ENCODE assay signal across 22 cellular contexts in the genomic region with DNA sequence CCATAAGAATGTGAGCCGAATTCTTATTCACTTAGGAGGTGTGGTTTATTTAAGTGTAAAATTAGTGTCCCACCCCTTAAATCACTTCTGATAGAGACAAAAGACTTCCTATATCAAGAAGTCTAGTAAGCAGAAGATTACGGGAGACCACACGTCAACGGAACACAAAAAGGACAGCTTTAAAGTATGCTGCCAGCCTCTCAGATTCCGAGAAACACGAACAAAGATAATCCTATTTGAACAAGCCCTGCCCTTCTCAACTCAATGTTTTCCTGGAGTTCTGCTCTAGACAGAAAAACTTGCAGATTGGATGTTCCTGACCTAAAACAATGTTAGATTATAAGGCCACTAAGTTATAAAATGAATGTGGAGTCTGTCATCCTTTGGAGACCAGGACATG. TPM values are rescaled to one million over a fixed set of nuclear protein-coding genes. Genes with fewer than 3 reads are reported as not detected.
DNase-seq lines count a peak whose midpoint lies in the region; ATAC-seq, FAIRE-seq and TF ChIP-seq lines count a peak whose summit lies in the region.
"Had no signal": no experiment of that assay in that cellular context is flagged by ENCODE, and none has a peak within 500 bp of the region (broad histone marks: within the 10 kb centered on the region; RNA-seq: fewer than 3 reads in every experiment).

No MANE protein-coding gene starts in this region.

- H3K4me3 ChIP-seq in K562 (no peak overlapping the region), skeletal muscle tissue (ENCODE audit: low read length in 3 of 3) (no peak overlapping the region)
- H3K4me3 ChIP-seq: cardiac muscle cell, heart right ventricle, sigmoid colon had no signal

- no peaks in the 10 kb centered on the region for H3K9me3 Mint-ChIP-seq in mesothelial cell of epicardium
- H3K9me3 Mint-ChIP-seq: activated T-cell treated with anti-CD3 and anti-CD28 coated beads, Interleukin-2, amount 50 U/mL, for 24 hours; CD14-positive monocyte; dendritic cell treated with granulocyte-macrophage colony-stimulating factor and Interleukin-4, amounts not matched to agents 40 ng/mL and 50 ng/mL, for 4 days had no signal

- no peak overlapping the region for H3K4me3 Mint-ChIP-seq in mesothelial cell of epicardium
- H3K4me3 Mint-ChIP-seq: activated T-cell treated with anti-CD3 and anti-CD28 coated beads, Interleukin-2, amount 50 U/mL, for 24 hours; CD14-positive monocyte; dendritic cell treated with granulocyte-macrophage colony-stimulating factor and Interleukin-4, amounts not matched to agents 40 ng/mL and 50 ng/mL, for 4 days had no signal

- BruUV-seq in K562 (replicated peaks; lab: Mats Ljungman, UMichigan): no TSS peak

- POLR2A ChIA-PET in K562 (lab: Yijun Ruan, JAX): interaction anchor here (0.6 to 1.5 kb wide), 5 partner anchors 8 to 923 kb away, joined by 3 to 5 read pairs (median 4); no protein-coding TSS in a partner anchor

- H3K4me1 Mint-ChIP-seq in mesothelial cell of epicardium: peaks cover 16% of the 10 kb centered on the region

- H4K20me1 ChIP-seq in K562 (replicated peaks; ENCODE audit: control insufficient read depth, insufficient read depth, low read length): no peaks in the 10 kb centered on the region

- H3K36me3 Mint-ChIP-seq in mesothelial cell of epicardium: no peaks in the 10 kb centered on the region
- H3K36me3 Mint-ChIP-seq: CD14-positive monocyte had no signal

- TF ChIP-seq POLR2A in H54 (IDR thresholded peaks at IDR 0.05; ENCODE audit: low read depth, low read length): no peak
- no peak for TF ChIP-seq POLR2A in K562 (conservative IDR thresholded peaks at IDR 0.05)

- H3K4me2 ChIP-seq in K562 (ENCODE audit: insufficient read depth, low read length): no peak overlapping the region; the same call in 1 of the 2 replicates
- H3K4me2 ChIP-seq: KMS-11 had no signal

- H3K9ac ChIP-seq in K562 (ENCODE audit: insufficient read depth in 1 of 2, low read depth in 2 of 2, low read length in 2 of 2) (no peak overlapping the region), skeletal muscle tissue (ENCODE audit: low read depth in 1 of 3, low read length in 3 of 3) (no peak overlapping the region)
- H3K9ac ChIP-seq: KMS-11 had no signal

- CTCF ChIA-PET in K562 (lab: Yijun Ruan, JAX; ENCODE audit: low intra/inter-chr PET ratio): no interaction called here

- WGBS in K562 (ENCODE audit: insufficient coverage, low coverage, missing lambda C conversion rate): 14% methylated on average over 6 of the region's 6 CpGs

- ATAC-seq in K562 (no peak), GM19397 (IDR thresholded peaks at IDR 0.05; ENCODE audit: unreplicated experiment) (no peak), HG03108 (IDR thresholded peaks at IDR 0.05; ENCODE audit: unreplicated experiment) (no peak)
- ATAC-seq: heart right ventricle had no signal

- peak overlapping the region; percentile 32 for H3K27ac Mint-ChIP-seq in mesothelial cell of epicardium
- H3K27ac Mint-ChIP-seq: activated T-cell treated with anti-CD3 and anti-CD28 coated beads, Interleukin-2, amount 50 U/mL, for 24 hours; CD14-positive monocyte had no signal

- in situ Hi-C loops in K562 (cut with MboI): no loop called here

- TF ChIP-seq EP300 in K562 (IDR thresholded peaks at IDR 0.05; ENCODE audit: low read length): no peak

- H3K36me3 ChIP-seq in K562 (ENCODE audit: control insufficient read depth, insufficient read depth, low read length) (no peaks in the 10 kb centered on the region), skeletal muscle tissue (ENCODE audit: control insufficient read depth in 3 of 3, insufficient read depth in 3 of 3, low read length in 3 of 3) (no peaks in the 10 kb centered on the region)
- H3K36me3 ChIP-seq: cardiac muscle cell, heart right ventricle, sigmoid colon had no signal

- H3K9me3 ChIP-seq in K562 (replicated peaks; ENCODE audit: control insufficient read depth, insufficient read depth, low read depth, low read length) (no peaks in the 10 kb centered on the region), skeletal muscle tissue (ENCODE audit: control insufficient read depth in 3 of 3, low read length in 3 of 3) (no peaks in the 10 kb centered on the region)
- H3K9me3 ChIP-seq: heart right ventricle, sigmoid colon had no signal

- TF ChIP-seq CTCF in K562 (IDR thresholded peaks at IDR 0.05 in 2 of 3, conservative IDR thresholded peaks at IDR 0.05 in 1 of 3; ENCODE audit: insufficient read depth in 2 of 3, low read depth in 1 of 3, low read length in 3 of 3): no peak
- no peak for TF ChIP-seq CTCF in mesothelial cell of epicardium (IDR thresholded peaks at IDR 0.05; ENCODE audit: unreplicated experiment)

- H3K4me1 ChIP-seq in K562 (replicated peaks in 1 of 2; ENCODE audit: control insufficient read depth in 2 of 2, insufficient read depth in 2 of 2, low read length in 2 of 2): peaks cover 26 to 35% of the 10 kb centered on the region in 2 experiments
- H3K4me1 ChIP-seq in skeletal muscle tissue (ENCODE audit: control insufficient read depth in 3 of 3, insufficient read depth in 3 of 3, low read length in 3 of 3): peaks cover 10 to 37% (median 14%) of the 10 kb centered on the region in 3 donors

- no peaks in the 10 kb centered on the region for H3K27me3 Mint-ChIP-seq in mesothelial cell of epicardium (ENCODE audit: low read depth)
- H3K27me3 Mint-ChIP-seq: dendritic cell treated with granulocyte-macrophage colony-stimulating factor and Interleukin-4, amounts not matched to agents 40 ng/mL and 50 ng/mL, for 4 days had no signal

- peak; percentile 64 for FAIRE-seq in H54 (lab: Jason Lieb, UNC)
- FAIRE-seq in K562 (lab: Jason Lieb, UNC): no peak
- FAIRE-seq: endometrium had no signal

- H2AFZ ChIP-seq in K562 (ENCODE audit: low read depth, low read length): peak overlapping the region; percentile 73

- H3K27ac ChIP-seq in K562 (ENCODE audit: extremely low read depth, low read depth, low read length): peak overlapping the region; percentile 24; the same call in 1 of the 3 replicates
- H3K27ac ChIP-seq in skeletal muscle tissue (ENCODE audit: low read depth, low read length): peak overlapping the region; percentile 93
- H3K27ac ChIP-seq: cardiac muscle cell, heart right ventricle, KMS-11, sigmoid colon had no signal

- no peaks in the 10 kb centered on the region for H3K27me3 ChIP-seq in K562 (ENCODE audit: control insufficient read depth in 2 of 2, insufficient read depth in 2 of 2, low read length in 2 of 2)
- no peaks in the 10 kb centered on the region for H3K27me3 ChIP-seq in skeletal muscle tissue (ENCODE audit: control insufficient read depth in 3 of 3, insufficient read depth in 3 of 3, low read length in 3 of 3)
- H3K27me3 ChIP-seq: cardiac muscle cell, heart right ventricle, sigmoid colon had no signal

- H3K9me1 ChIP-seq in K562 (ENCODE audit: control insufficient read depth, insufficient read depth, low read length): no peaks in the 10 kb centered on the region

- no peak for DNase-seq in H54 (ENCODE audit: insufficient read length, low spot score)
- peak in 2 of 4 experiments; percentile 32 to 49 for DNase-seq in K562 (ENCODE audit: extremely low read depth in 1 of 4, low spot score in 3 of 4)
- no peak for DNase-seq in mesothelial cell of epicardium (ENCODE audit: low spot score in 2 of 2, unreplicated experiment in 2 of 2)
- no peak for DNase-seq in SIG-M5 (lab: John Stamatoyannopoulos, UW)
- no peak for DNase-seq in anterior cingulate cortex (lab: John Stamatoyannopoulos, UW)
- DNase-seq: activated naive CD4-positive, alpha-beta T cell treated with Interleukin-2 at 50 U/mL for 16 hours; activated T-cell treated with anti-CD3 and anti-CD28 coated beads, Interleukin-2, amount 50 U/mL, for 24 hours; amniotic stem cell; H7; heart right ventricle; NCI-H146; NCI-H2171; NCI-H524; sigmoid colon had no signal

- TF ChIP-seq RAD21 in K562 (CRISPR knock-in tag; conservative IDR thresholded peaks at IDR 0.05 in 1 of 2, IDR thresholded peaks at IDR 0.05 in 1 of 2): no peak

- no peaks in the 10 kb centered on the region for H3K79me2 ChIP-seq in K562 (ENCODE audit: control insufficient read depth, insufficient read depth, low read length)

- intact Hi-C loops in K562 (cut with micrococcal nuclease): no loop called here

TF ChIP-seq in K562, 482 proteins besides CTCF, POLR2A, EP300 and RAD21 (continues in another document):
- TF ChIP-seq MEIS2 (IDR thresholded peaks at IDR 0.05; ENCODE audit: partially characterized antibody) (peak; percentile 5), SMARCB1 (IDR thresholded peaks at IDR 0.05; ENCODE audit: insufficient read length, low read depth) (peak; percentile 30), HNRNPLL (IDR thresholded peaks at IDR 0.05; ENCODE audit: low read depth, low read length, poor library complexity, severe bottlenecking) (no peak), ZNF695 (CRISPR knock-in tag; IDR thresholded peaks at IDR 0.05) (no peak), ZC3H8 (IDR thresholded peaks at IDR 0.05) (no peak), MAFK (IDR thresholded peaks at IDR 0.05; ENCODE audit: low read length) (no peak)

RNA-seq across cellular contexts. Expression of a gene that starts 4.9 kb away (rescaled TPM):
- total RNA-seq in K562 (2011; cell fraction: chromatin; rRNA removed; ENCODE audit: low replicate concordance): 30.9 and 44.2 TPM in 2 replicates
- 20.8 and 26.5 TPM in 2 replicates for total RNA-seq in K562 (2011; cell fraction: nucleolus; rRNA removed)
- total RNA-seq in K562 (2011; cell fraction: nucleoplasm; rRNA removed): 30.3 and 33.3 TPM in 2 replicates
- 19.1 and 20.9 TPM in 2 replicates for total RNA-seq in K562 (2014; rRNA removed)
- total RNA-seq in K562 (2014; rRNA removed; fragmentation: Illumina TruSeq; extraction: Trizol): 20.3 and 21.2 TPM in 2 replicates
- 26.1 and 27.7 TPM in 2 replicates for total RNA-seq in K562 (2015; rRNA removed; fragmentation: Illumina TruSeq; extraction: Trizol)
- total RNA-seq in K562 (2021): 21.3 and 23.7 TPM in 2 replicates
- polyA plus RNA-seq in K562 (2011; rRNA removed): 85.6 and 88.8 TPM in 2 replicates
- 25.8 and 40.7 TPM in 2 replicates for polyA plus RNA-seq in K562 (2011; cell fraction: cytosol; rRNA removed)
- 68.2 and 86.9 TPM in 2 replicates for polyA plus RNA-seq in K562 (2011; cell fraction: nucleus; rRNA removed)
- 19.0 and 22.2 TPM in 2 replicates for polyA plus RNA-seq in K562 (2012)
- 23.6 and 34.9 TPM in 2 replicates for polyA plus RNA-seq in K562 (2014; fragmentation: Illumina TruSeq; extraction: Trizol)
- 10 to 100 TPM in 1 of 2 experiments, 1 to 10 TPM in 1; 8.2 to 11.1 TPM for polyA plus RNA-seq in K562 (2014; fragmentation: Nextera tagmentation; extraction: Ambion mirVana)
- 25.6 and 26.3 TPM in 2 replicates for polyA plus RNA-seq in K562 (2014; rRNA removed)
- 82.1 and 86.2 TPM in 2 replicates for polyA minus RNA-seq in K562 (2011; rRNA and poly(A)+ RNA removed)
- 20.3 and 28.7 TPM in 2 replicates for polyA minus RNA-seq in K562 (2011; cell fraction: cytosol; rRNA and poly(A)+ RNA removed)
- polyA minus RNA-seq in K562 (2011; cell fraction: nucleus; rRNA and poly(A)+ RNA removed): 23.0 and 28.2 TPM in 2 replicates
- total RNA-seq in mesothelial cell of epicardium: 44.6 to 51.4 TPM (median 50.0 TPM) in 3 replicates
- total RNA-seq in skeletal muscle tissue: 95.0 TPM
